In genomic region chr21:41370840-41371697, GRCh38 we compare ENCODE assay signal across 12 cellular contexts. TPM values are rescaled to one million over a fixed set of nuclear protein-coding genes. Genes with fewer than 3 reads are reported as not detected.
DNase-seq lines count a peak whose midpoint lies in the region; ATAC-seq and TF ChIP-seq lines count a peak whose summit lies in the region.
"Had no signal": no experiment of that assay in that cellular context is flagged by ENCODE, and none has a peak within 500 bp of the region (broad histone marks: within the 10 kb centered on the region; RNA-seq: fewer than 3 reads in every experiment).

No MANE protein-coding gene starts in this region.

- ATAC-seq in T-cell (replicated peaks in 1 of 4) = no peak
- no peak for ATAC-seq in HG02938 (IDR thresholded peaks at IDR 0.05; ENCODE audit: unreplicated experiment)

- POLR2A ChIA-PET in T-cell (lab: Charles Lee) = interaction anchor here in 1 of 2 donors (0.6 kb wide), 1 partner anchor 397 kb away, joined by 3 read pairs; no protein-coding TSS in a partner anchor

- no peaks in the 10 kb centered on the region for H3K9me2 ChIP-seq in DOHH2 (replicated peaks; ENCODE audit: control insufficient read depth, low read length)

- H3K4me1 ChIP-seq in DOHH2 (ENCODE audit: control insufficient read depth, low read length) = peaks cover 50% of the 10 kb centered on the region
- H3K4me1 ChIP-seq: SJCRH30 had no signal

- peaks cover 40% of the 10 kb centered on the region for H3K36me3 Mint-ChIP-seq in T-cell

- no peaks in the 10 kb centered on the region for H3K9me3 ChIP-seq in DOHH2 (ENCODE audit: control insufficient read depth, insufficient read depth, low read length)
- H3K9me3 ChIP-seq: SJCRH30 had no signal

- H3K4me1 Mint-ChIP-seq in T-cell = peaks cover 75 to 85% (median 82%) of the 10 kb centered on the region in 3 donors

- H3K27ac Mint-ChIP-seq in T-cell = peak overlapping the region; percentile 94 to 96

- H3K27ac ChIP-seq in DOHH2 (ENCODE audit: low read depth, low read length) = no peak overlapping the region
- H3K27ac ChIP-seq: SJCRH30 had no signal

- TF ChIP-seq CTCF in AG09309 (IDR thresholded peaks at IDR 0.05; ENCODE audit: control insufficient read depth, insufficient read depth, low read depth, low read length, missing control alignments) (no peak), DOHH2 (IDR thresholded peaks at IDR 0.05; ENCODE audit: low read depth, low read length, poor library complexity, severe bottlenecking) (no peak), fibroblast of villous mesenchyme (IDR thresholded peaks at IDR 0.05; ENCODE audit: insufficient read depth, low read depth, low read length) (no peak)

- 0 out of 2 replicates have a peak, but pooled peaks cover 5% of the 10 kb centered on the region for H3F3A ChIP-seq in DOHH2 (ENCODE audit: control insufficient read depth, insufficient read depth)

- H3K79me2 ChIP-seq in DOHH2 (ENCODE audit: control insufficient read depth, low read length) = peaks cover 3% of the 10 kb centered on the region; the same call in 1 of the 2 replicates

- peaks cover 5% of the 10 kb centered on the region; the same call in 1 of the 2 replicates for H3K27me3 ChIP-seq in DOHH2 (ENCODE audit: control insufficient read depth, low read length)
- H3K27me3 ChIP-seq: SJCRH30 had no signal

- H4K20me1 ChIP-seq in DOHH2 (ENCODE audit: control insufficient read depth, insufficient read depth, low read depth, low read length) = no peaks in the 10 kb centered on the region

- peak overlapping the region; percentile 93 for H3K4me2 ChIP-seq in DOHH2 (ENCODE audit: low read length)

- no peaks in the 10 kb centered on the region for H3K36me3 ChIP-seq in DOHH2 (ENCODE audit: control insufficient read depth, low read length)
- H3K36me3 ChIP-seq: SJCRH30 had no signal

- no peaks in the 10 kb centered on the region for H3K27me3 Mint-ChIP-seq in T-cell

- H3K4me3 Mint-ChIP-seq in T-cell = peak overlapping the region; percentile 82 to 94 (median 82)

- CTCF ChIA-PET in T-cell (lab: Charles Lee) = interaction anchor here in 1 of 2 donors (0.6 to 1.4 kb wide), 3 partner anchors 8 to 52 kb away, joined by 3 to 5 read pairs (median 3); no protein-coding TSS in a partner anchor

- DNase-seq in AG09309 (ENCODE audit: low read depth) (peak; percentile 7), T-cell (no peak), fibroblast of villous mesenchyme (ENCODE audit: low read depth) (peak; percentile 36), DMS153 treated with DMSO at 0.1 percent for 48 hours (lab: John Stamatoyannopoulos, UW; ENCODE audit: unreplicated experiment) (no peak), NCI-H146 (lab: John Stamatoyannopoulos, UW) (no peak), occipital lobe (lab: John Stamatoyannopoulos, UW) (no peak)
- DNase-seq: activated CD4-positive, CD25-positive, alpha-beta regulatory T cell treated with anti-CD3 and anti-CD28 coated beads, Interleukin-2, amount 50 U/mL, for 72 hours; NCI-H1048; SJCRH30; small intestine had no signal

- peaks cover 0 to 4% (median 0%) of the 10 kb centered on the region in 3 donors for H3K9me3 Mint-ChIP-seq in T-cell

- no peak overlapping the region for H3K4me3 ChIP-seq in AG09309 (ENCODE audit: control insufficient read depth, low read depth, low read length)
- H3K4me3 ChIP-seq in DOHH2 (ENCODE audit: low read length) = peak overlapping the region; percentile 78
- no peak overlapping the region for H3K4me3 ChIP-seq in fibroblast of villous mesenchyme (ENCODE audit: low read depth, low read length)
- H3K4me3 ChIP-seq: SJCRH30 had no signal

RNA-seq across cellular contexts. Expression of gene MX2, which starts 9.2 kb away (rescaled TPM):
- total RNA-seq in T-cell = 100 to 1,000 TPM in 1 of 5 donors, 10 to 100 TPM in 4; 77.7 to 103 (median 81.8) TPM
- 0.97 and 2.6 TPM in 2 replicates for total RNA-seq in fibroblast of villous mesenchyme
- 0.62 TPM for total RNA-seq in occipital lobe
- total RNA-seq: SJCRH30 had no signal

RNA-seq across cellular contexts. Expression of gene FAM3B, which starts 54.5 kb away (rescaled TPM):
- total RNA-seq in T-cell (not detected), fibroblast of villous mesenchyme (not detected in 2 replicates), occipital lobe (not detected)
- total RNA-seq: SJCRH30 had no signal

RNA-seq across cellular contexts. Expression of gene MX1, which starts 55.0 kb away (rescaled TPM):
- total RNA-seq in T-cell = 10 to 100 TPM; 55.2 to 82.5 (median 68.7) TPM
- total RNA-seq in fibroblast of villous mesenchyme = 15.1 and 16.0 TPM in 2 replicates
- total RNA-seq in occipital lobe = 12.2 TPM
- total RNA-seq: SJCRH30 had no signal

Comparison
In these comparisons a context has a peak if more than half of its experiments do, and no peak if none do; other contexts are left out.
1. DNase-seq: peak in AG09309 (single experiment) and fibroblast of villous mesenchyme (single experiment); none in T-cell (0 of 34), DMS153 treated with DMSO at 0.1 percent for 48 hours (single experiment), NCI-H146 (single experiment) and occipital lobe (single experiment).
2. RNA of gene MX2, which starts 9.2 kb away (total RNA-seq): 77.7 to 103 TPM in T-cell; 0.97 to 2.6 TPM in fibroblast of villous mesenchyme and 0.62 TPM in occipital lobe (single experiment); every median in the first group is over 10 times any median in the second.